In genomic region chr1:145912128-145912641, GRCh38 we compare ENCODE assay signal across 17 cellular contexts. TPM values are rescaled to one million over a fixed set of nuclear protein-coding genes. Genes with fewer than 3 reads are reported as not detected.
"Had no signal": no experiment of that assay in that cellular context is flagged by ENCODE, and none has a peak within 500 bp of the region (broad histone marks: within the 10 kb centered on the region; RNA-seq: fewer than 3 reads in every experiment).

No MANE protein-coding gene starts in this region.

- DNase-seq: activated CD4-positive, alpha-beta T cell treated with anti-CD3 and anti-CD28 coated beads, Interleukin-2, amount 50 U/mL, for 48 hours; activated CD4-positive, CD25-positive, alpha-beta regulatory T cell treated with anti-CD3 and anti-CD28 coated beads, Interleukin-2, amount 50 U/mL, for 72 hours; activated CD8-positive, alpha-beta memory T cell treated with anti-CD3 and anti-CD28 coated beads, Interleukin-2, amount 50 U/mL, for 4 hours; activated naive CD8-positive, alpha-beta T cell treated with anti-CD3 and anti-CD28 coated beads, Interleukin-2, amount 10 ng/mL, durations not matched to agents 7 days and 5 days; anterior cingulate cortex; brain microvascular endothelial cell; cortex of kidney; effector memory CD4-positive, alpha-beta T cell; foreskin keratinocyte; head of caudate nucleus; immature natural killer cell; T-helper 1 cell; T1000 had no signal

- H3K27ac Mint-ChIP-seq: mesothelial cell of epicardium had no signal

- H3K9me3 ChIP-seq: ovary had no signal

- H3K36me3 ChIP-seq: ovary had no signal

- H3K4me3 Mint-ChIP-seq: activated naive CD8-positive, alpha-beta T cell treated with anti-CD3 and anti-CD28 coated beads, Interleukin-2, amount 10 ng/mL, durations not matched to agents 7 days and 5 days; immature natural killer cell; mesothelial cell of epicardium; neural crest cell had no signal

- H3K9me3 Mint-ChIP-seq: activated naive CD8-positive, alpha-beta T cell treated with anti-CD3 and anti-CD28 coated beads, Interleukin-2, amount 10 ng/mL, durations not matched to agents 7 days and 5 days; immature natural killer cell; mesothelial cell of epicardium; neural crest cell had no signal

- H3K27me3 Mint-ChIP-seq: activated naive CD8-positive, alpha-beta T cell treated with anti-CD3 and anti-CD28 coated beads, Interleukin-2, amount 10 ng/mL, durations not matched to agents 7 days and 5 days had no signal

- H3K27me3 ChIP-seq: brain microvascular endothelial cell, foreskin keratinocyte, ovary had no signal

- H3K4me3 ChIP-seq: ovary had no signal

- H3K27ac ChIP-seq: brain microvascular endothelial cell, foreskin keratinocyte, ovary had no signal

- ATAC-seq: foreskin keratinocyte, sciatic nerve had no signal

RNA-seq across cellular contexts. Expression of gene ITGA10, which starts 2.3 kb away (rescaled TPM):
- polyA plus RNA-seq: immature natural killer cell had no signal
